2 cellular contexts compared by ENCODE assay signal in the genomic region with DNA sequence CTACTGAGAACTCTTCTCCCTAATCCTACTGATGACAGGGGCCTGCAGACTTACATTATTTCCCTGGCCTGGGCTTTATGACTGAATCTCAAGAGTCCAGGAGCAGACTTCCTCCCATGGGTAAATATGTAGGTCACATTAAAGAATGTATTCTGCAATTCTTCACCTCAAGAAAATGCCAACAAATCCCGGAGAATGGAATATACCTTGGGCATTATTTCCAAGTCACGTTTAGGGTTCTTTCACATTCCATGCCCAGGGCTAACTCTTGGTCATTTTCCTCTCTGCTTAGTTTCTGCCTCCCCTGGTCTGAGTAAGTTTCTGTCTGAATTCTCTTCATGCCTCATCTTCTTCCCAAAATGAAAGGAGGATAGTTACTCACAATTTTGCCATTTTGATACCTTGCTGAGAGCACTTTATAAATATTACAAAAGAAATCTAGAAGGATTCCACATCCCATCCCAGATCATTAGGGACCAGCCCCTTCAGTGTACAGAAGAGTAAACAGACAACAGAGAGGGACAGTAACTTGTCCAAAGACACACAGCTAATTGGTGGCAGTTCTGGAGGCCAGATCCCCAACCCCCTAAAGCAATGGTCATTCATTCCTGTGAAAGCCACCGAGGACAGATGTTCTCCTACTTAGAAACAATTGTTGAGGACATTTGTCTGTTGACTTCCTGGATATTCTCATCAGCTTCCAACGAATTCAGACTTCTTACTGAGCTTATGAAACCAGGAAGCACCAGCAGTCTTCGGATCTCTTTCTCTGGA.
TF ChIP-seq lines count a peak whose summit lies in the region.

No MANE protein-coding gene starts in this region.

TF ChIP-seq in A549, 52 proteins besides CTCF, POLR2A, EP300 and RAD21 (continued from another document):
- peak; percentile 9 for TF ChIP-seq ZFP36 (IDR thresholded peaks at IDR 0.05; ENCODE audit: borderline replicate concordance, partially characterized antibody)

TF ChIP-seq in GM23338, 12 proteins besides CTCF, POLR2A, EP300 and RAD21 (continued from another document):
- TF ChIP-seq EZH2 (IDR thresholded peaks at IDR 0.05; ENCODE audit: low read depth, unreplicated experiment) (no peak), POLR2AphosphoS5 (IDR thresholded peaks at IDR 0.05; ENCODE audit: low read depth) (no peak), JUNB (IDR thresholded peaks at IDR 0.05; ENCODE audit: unreplicated experiment) (no peak), CREB1 (CRISPR knock-in tag; IDR thresholded peaks at IDR 0.05; ENCODE audit: low read depth) (no peak), EZH2phosphoT487 (IDR thresholded peaks at IDR 0.05; ENCODE audit: unreplicated experiment) (no peak), NANOG (IDR thresholded peaks at IDR 0.05; ENCODE audit: borderline replicate concordance) (no peak), STAT1 (IDR thresholded peaks at IDR 0.05; ENCODE audit: unreplicated experiment) (no peak)
- TF ChIP-seq, protein P1, sequence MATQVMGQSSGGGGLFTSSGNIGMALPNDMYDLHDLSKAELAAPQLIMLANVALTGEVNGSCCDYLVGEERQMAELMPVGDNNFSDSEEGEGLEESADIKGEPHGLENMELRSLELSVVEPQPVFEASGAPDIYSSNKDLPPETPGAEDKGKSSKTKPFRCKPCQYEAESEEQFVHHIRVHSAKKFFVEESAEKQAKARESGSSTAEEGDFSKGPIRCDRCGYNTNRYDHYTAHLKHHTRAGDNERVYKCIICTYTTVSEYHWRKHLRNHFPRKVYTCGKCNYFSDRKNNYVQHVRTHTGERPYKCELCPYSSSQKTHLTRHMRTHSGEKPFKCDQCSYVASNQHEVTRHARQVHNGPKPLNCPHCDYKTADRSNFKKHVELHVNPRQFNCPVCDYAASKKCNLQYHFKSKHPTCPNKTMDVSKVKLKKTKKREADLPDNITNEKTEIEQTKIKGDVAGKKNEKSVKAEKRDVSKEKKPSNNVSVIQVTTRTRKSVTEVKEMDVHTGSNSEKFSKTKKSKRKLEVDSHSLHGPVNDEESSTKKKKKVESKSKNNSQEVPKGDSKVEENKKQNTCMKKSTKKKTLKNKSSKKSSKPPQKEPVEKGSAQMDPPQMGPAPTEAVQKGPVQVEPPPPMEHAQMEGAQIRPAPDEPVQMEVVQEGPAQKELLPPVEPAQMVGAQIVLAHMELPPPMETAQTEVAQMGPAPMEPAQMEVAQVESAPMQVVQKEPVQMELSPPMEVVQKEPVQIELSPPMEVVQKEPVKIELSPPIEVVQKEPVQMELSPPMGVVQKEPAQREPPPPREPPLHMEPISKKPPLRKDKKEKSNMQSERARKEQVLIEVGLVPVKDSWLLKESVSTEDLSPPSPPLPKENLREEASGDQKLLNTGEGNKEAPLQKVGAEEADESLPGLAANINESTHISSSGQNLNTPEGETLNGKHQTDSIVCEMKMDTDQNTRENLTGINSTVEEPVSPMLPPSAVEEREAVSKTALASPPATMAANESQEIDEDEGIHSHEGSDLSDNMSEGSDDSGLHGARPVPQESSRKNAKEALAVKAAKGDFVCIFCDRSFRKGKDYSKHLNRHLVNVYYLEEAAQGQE (IDR thresholded peaks at IDR 0.05; ENCODE audit: unreplicated experiment): no peak
- TF ChIP-seq, protein P2, sequence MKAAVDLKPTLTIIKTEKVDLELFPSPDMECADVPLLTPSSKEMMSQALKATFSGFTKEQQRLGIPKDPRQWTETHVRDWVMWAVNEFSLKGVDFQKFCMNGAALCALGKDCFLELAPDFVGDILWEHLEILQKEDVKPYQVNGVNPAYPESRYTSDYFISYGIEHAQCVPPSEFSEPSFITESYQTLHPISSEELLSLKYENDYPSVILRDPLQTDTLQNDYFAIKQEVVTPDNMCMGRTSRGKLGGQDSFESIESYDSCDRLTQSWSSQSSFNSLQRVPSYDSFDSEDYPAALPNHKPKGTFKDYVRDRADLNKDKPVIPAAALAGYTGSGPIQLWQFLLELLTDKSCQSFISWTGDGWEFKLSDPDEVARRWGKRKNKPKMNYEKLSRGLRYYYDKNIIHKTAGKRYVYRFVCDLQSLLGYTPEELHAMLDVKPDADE (IDR thresholded peaks at IDR 0.05): no peak
- TF ChIP-seq, protein P3, sequence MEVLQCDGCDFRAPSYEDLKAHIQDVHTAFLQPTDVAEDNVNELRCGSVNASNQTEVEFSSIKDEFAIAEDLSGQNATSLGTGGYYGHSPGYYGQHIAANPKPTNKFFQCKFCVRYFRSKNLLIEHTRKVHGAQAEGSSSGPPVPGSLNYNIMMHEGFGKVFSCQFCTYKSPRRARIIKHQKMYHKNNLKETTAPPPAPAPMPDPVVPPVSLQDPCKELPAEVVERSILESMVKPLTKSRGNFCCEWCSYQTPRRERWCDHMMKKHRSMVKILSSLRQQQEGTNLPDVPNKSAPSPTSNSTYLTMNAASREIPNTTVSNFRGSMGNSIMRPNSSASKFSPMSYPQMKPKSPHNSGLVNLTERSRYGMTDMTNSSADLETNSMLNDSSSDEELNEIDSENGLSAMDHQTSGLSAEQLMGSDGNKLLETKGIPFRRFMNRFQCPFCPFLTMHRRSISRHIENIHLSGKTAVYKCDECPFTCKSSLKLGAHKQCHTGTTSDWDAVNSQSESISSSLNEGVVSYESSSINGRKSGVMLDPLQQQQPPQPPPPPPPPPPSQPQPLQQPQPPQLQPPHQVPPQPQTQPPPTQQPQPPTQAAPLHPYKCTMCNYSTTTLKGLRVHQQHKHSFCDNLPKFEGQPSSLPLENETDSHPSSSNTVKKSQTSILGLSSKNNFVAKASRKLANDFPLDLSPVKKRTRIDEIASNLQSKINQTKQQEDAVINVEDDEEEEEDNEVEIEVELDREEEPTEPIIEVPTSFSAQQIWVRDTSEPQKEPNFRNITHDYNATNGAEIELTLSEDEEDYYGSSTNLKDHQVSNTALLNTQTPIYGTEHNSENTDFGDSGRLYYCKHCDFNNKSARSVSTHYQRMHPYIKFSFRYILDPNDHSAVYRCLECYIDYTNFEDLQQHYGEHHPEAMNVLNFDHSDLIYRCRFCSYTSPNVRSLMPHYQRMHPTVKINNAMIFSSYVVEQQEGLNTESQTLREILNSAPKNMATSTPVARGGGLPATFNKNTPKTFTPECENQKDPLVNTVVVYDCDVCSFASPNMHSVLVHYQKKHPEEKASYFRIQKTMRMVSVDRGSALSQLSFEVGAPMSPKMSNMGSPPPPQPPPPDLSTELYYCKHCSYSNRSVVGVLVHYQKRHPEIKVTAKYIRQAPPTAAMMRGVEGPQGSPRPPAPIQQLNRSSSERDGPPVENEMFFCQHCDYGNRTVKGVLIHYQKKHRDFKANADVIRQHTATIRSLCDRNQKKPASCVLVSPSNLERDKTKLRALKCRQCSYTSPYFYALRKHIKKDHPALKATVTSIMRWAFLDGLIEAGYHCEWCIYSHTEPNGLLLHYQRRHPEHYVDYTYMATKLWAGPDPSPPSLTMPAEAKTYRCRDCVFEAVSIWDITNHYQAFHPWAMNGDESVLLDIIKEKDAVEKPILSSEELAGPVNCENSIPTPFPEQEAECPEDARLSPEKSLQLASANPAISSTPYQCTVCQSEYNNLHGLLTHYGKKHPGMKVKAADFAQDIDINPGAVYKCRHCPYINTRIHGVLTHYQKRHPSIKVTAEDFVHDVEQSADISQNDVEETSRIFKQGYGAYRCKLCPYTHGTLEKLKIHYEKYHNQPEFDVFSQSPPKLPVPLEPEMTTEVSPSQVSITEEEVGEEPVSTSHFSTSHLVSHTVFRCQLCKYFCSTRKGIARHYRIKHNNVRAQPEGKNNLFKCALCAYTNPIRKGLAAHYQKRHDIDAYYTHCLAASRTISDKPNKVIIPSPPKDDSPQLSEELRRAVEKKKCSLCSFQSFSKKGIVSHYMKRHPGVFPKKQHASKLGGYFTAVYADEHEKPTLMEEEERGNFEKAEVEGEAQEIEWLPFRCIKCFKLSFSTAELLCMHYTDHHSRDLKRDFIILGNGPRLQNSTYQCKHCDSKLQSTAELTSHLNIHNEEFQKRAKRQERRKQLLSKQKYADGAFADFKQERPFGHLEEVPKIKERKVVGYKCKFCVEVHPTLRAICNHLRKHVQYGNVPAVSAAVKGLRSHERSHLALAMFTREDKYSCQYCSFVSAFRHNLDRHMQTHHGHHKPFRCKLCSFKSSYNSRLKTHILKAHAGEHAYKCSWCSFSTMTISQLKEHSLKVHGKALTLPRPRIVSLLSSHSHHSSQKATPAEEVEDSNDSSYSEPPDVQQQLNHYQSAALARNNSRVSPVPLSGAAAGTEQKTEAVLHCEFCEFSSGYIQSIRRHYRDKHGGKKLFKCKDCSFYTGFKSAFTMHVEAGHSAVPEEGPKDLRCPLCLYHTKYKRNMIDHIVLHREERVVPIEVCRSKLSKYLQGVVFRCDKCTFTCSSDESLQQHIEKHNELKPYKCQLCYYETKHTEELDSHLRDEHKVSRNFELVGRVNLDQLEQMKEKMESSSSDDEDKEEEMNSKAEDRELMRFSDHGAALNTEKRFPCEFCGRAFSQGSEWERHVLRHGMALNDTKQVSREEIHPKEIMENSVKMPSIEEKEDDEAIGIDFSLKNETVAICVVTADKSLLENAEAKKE (CRISPR knock-in tag; IDR thresholded peaks at IDR 0.05): no peak
